In the genomic region with DNA sequence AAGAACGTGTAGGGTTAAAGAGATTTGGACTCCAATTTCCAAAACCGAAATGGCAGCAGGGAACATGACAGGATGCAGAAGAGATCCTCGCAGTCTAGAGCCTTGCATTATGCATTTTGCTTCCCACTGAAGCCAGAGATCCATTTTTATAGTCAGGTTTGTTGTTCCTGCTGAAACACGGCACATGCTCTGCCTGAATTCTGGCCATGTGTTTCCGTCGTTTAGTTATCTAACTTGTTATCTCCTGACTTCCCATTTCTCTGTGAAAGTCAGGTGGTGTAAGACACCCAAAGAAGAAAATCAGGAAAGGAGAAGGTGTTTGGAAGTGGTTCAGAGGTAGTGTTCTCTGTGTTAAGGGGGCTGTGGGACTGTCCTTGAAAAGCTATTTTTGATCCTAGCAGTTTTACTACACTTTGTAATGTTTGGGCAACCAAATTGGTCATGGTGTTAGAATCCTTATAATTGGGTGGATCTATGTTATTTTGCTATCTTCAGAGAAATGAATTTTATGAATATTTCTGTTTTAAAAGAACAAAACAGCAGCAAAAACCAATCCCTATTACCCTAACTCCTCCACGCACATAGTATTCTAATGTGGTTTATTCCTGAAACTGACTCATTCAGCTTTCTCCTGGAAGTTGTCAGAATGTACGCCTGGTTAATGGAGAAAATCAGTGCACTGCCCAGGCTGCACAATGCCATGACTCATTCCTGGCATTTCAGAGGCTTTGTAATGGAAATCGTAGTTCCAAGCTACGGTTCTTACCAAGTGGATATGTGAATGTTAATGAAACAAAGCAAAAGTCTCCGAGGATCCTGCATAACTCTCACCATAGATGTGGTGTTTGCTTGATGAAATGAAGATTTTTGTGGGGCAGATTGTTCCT, we compare ENCODE assay signal across 7 cellular contexts.
DNase-seq lines count a peak whose midpoint lies in the region; ATAC-seq and TF ChIP-seq lines count a peak whose summit lies in the region.

No MANE protein-coding gene starts in this region.

- H3K27ac ChIP-seq in mesodermal cell (ENCODE audit: low read depth, low read length, severe bottlenecking) (peak overlapping the region; percentile 95), aorta (ENCODE audit: low read depth in 1 of 2, low read length in 2 of 2) (peak overlapping the region; percentile 91 to 99)

- no peak for TF ChIP-seq CTCF in endothelial cell (IDR thresholded peaks at IDR 0.05; ENCODE audit: unreplicated experiment)
- no peak for TF ChIP-seq CTCF in GM20000 (IDR thresholded peaks at IDR 0.05; ENCODE audit: extremely low read depth, missing control alignments)

- peak; percentile 92 for ATAC-seq in aorta (ENCODE audit: low FRiP score)

- H3K4me1 ChIP-seq in mesodermal cell (ENCODE audit: control insufficient read depth, insufficient read depth, low read length, poor library complexity, severe bottlenecking), result peaks cover 68% of the 10 kb centered on the region
- H3K4me1 ChIP-seq in aorta (ENCODE audit: control insufficient read depth in 1 of 2, insufficient read depth in 2 of 2, low read length in 2 of 2), result peaks cover 8 to 14% of the 10 kb centered on the region in 2 donors

- H3K9me3 ChIP-seq in mesodermal cell (ENCODE audit: control insufficient read depth, low read length) (no peaks in the 10 kb centered on the region), aorta (ENCODE audit: control insufficient read depth, low read length) (no peaks in the 10 kb centered on the region)

- H3K36me3 Mint-ChIP-seq in endothelial cell (ENCODE audit: low read depth, unreplicated experiment), result no peaks in the 10 kb centered on the region

- H3K4me3 Mint-ChIP-seq in endothelial cell (ENCODE audit: unreplicated experiment), result no peak overlapping the region

- H3K36me3 ChIP-seq in mesodermal cell (ENCODE audit: control insufficient read depth, insufficient read depth, low read length) (peaks cover 5% of the 10 kb centered on the region), aorta (ENCODE audit: control insufficient read depth in 1 of 2, insufficient read depth in 2 of 2, low read length in 1 of 2) (no peaks in the 10 kb centered on the region)

- H3K4me3 ChIP-seq in mesodermal cell (ENCODE audit: extremely low read depth, insufficient read depth, low read length, poor library complexity, severe bottlenecking) (no peak overlapping the region), aorta (ENCODE audit: low read length in 2 of 2) (no peak overlapping the region)

- no peaks in the 10 kb centered on the region for H3K9me3 Mint-ChIP-seq in endothelial cell (ENCODE audit: unreplicated experiment)

- peak; percentile 95 for DNase-seq in NCI-H226
- no peak for DNase-seq in endothelial cell (ENCODE audit: low spot score)
- peak in 1 of 2 donors; percentile 65 for DNase-seq in aorta
- no peak for DNase-seq in GM20000 (ENCODE audit: low spot score)
- DNase-seq in T-helper 9 cell, result no peak
- no peak for DNase-seq in stimulated activated naive CD4-positive, alpha-beta T cell (lab: John Stamatoyannopoulos, UW)

- H3K4me1 Mint-ChIP-seq in endothelial cell (ENCODE audit: unreplicated experiment), result peaks cover 8% of the 10 kb centered on the region

- H3K27me3 ChIP-seq in aorta (ENCODE audit: control insufficient read depth in 1 of 2, insufficient read depth in 2 of 2, low read length in 1 of 2), result no peaks in the 10 kb centered on the region

- no peaks in the 10 kb centered on the region for H3K27me3 Mint-ChIP-seq in endothelial cell (ENCODE audit: unreplicated experiment)

- 42 to 71% methylated on average over 6 to 9 of the region's 11 CpGs for WGBS in mesodermal cell (ENCODE audit: insufficient coverage in 2 of 2), 2 experiments
- WGBS in aorta, 2 donors, result 9 to 12% methylated on average over 11 of the region's 11 CpGs

- intact Hi-C loops in aorta (cut with DNase I), result loop anchor here in 1 of 2 donors (2.0 kb wide), 1 partner anchor 96 kb away; no protein-coding TSS in a partner anchor

- H3K27ac Mint-ChIP-seq in endothelial cell (ENCODE audit: unreplicated experiment), result peak overlapping the region; percentile 61
